ENCODE assay signal across 1 cellular context in the genomic region with DNA sequence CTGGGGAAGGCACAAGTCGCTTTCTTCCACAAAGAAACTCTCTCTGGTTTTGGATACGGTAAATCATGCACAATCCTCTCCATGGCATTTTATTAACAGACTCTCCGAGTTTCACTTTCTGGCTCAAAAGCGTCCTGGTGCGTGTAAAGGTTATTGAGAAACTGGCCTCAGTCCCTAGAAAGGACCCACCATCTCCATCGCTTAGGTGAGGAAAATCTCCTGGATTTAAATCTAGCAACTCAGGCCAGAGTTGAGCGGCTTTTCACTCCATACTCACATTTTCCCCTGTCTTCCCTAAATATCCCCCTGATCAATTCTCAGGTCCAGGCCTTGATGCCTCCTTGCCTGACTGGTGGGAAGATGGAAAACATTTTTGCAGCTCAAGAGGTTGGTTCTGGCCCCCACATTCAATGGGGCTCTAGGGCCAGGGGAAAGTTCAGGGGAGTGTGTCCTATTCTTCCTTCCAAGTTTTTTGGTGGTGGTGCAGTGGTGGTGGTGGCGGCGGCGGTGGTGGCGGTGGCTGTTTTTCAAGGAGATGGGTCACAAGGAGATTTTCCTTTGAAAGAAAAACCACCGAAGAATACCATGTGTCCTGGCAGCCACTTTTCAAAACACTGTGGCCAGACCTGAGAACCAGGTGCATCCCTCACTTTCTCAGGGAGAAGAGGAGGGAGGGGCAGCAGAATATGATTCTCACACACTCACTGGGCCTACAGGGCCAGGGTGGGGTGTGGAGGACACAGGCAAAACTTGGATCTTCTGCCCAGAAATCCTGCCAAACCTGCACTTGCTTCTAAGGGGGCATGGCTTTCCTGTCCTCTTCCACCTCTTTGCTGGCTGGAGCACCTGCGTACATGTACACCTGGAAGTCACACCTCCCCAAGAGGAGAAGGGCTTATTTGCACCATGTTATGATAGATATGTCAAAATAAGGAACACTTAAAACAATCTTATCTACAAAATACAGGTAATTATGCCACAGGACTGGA.
TF ChIP-seq lines count a peak whose summit lies in the region.

No MANE protein-coding gene starts in this region.

TF ChIP-seq in IMR-90, 13 proteins besides CTCF, POLR2A, EP300 and RAD21 (continued from another document):
- TF ChIP-seq, protein P1, sequence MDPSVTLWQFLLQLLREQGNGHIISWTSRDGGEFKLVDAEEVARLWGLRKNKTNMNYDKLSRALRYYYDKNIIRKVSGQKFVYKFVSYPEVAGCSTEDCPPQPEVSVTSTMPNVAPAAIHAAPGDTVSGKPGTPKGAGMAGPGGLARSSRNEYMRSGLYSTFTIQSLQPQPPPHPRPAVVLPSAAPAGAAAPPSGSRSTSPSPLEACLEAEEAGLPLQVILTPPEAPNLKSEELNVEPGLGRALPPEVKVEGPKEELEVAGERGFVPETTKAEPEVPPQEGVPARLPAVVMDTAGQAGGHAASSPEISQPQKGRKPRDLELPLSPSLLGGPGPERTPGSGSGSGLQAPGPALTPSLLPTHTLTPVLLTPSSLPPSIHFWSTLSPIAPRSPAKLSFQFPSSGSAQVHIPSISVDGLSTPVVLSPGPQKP (IDR thresholded peaks at IDR 0.05; ENCODE audit: borderline replicate concordance, low read depth, low read length) = no peak
